ENCODE assay signal across 14 cellular contexts in the genomic region with DNA sequence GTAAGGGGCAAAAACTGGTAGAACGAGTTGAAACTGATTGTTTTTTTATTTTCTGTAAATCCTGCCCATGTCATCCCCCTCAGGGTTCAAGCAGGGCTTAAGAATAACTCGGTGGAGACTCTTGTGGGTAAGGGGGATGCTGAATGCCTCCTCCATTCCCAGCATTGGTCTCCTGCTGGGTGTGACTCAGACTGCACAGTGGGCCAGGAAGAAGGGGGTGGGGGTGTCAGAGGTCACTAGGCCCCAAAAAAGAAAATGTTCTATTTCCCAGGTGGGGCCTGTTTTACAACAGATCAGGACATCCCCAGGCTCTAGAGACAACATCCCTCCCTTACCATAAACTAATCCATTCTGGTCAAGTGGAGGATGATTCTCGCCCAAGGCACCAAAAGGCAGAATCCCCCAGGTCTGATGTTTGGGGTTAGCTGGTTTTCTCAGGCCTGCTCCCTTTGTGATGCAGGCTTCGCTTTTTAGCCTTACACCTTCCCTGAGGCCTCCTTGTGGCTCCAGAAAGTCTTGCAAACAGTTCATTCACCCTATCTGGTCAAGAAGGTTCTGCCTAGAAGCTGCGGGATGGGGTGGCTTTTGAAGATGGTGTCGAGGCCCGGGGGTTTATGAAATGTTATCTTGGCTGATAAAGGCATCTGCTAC. TPM values are rescaled to one million over a fixed set of nuclear protein-coding genes. Genes with fewer than 3 reads are reported as not detected.
DNase-seq lines count a peak whose midpoint lies in the region; ATAC-seq, FAIRE-seq and TF ChIP-seq lines count a peak whose summit lies in the region.
"Had no signal": no experiment of that assay in that cellular context is flagged by ENCODE, and none has a peak within 500 bp of the region (broad histone marks: within the 10 kb centered on the region; RNA-seq: fewer than 3 reads in every experiment).

No MANE protein-coding gene starts in this region.

- CTCF ChIA-PET in PC-3 (lab: Charles Lee), result interaction anchor here (0.7 to 2.5 kb wide), 5 partner anchors 76 to 107 kb away, joined by 3 to 21 read pairs (median 5); no protein-coding TSS in a partner anchor

- no peaks in the 10 kb centered on the region for H3K36me3 ChIP-seq in PC-3 (ENCODE audit: low read depth, low read length)

- no peak overlapping the region for H3K27ac ChIP-seq in PC-3 (ENCODE audit: low read length)
- H3K27ac ChIP-seq: dorsolateral prefrontal cortex had no signal

- no peaks in the 10 kb centered on the region for H3K9me3 ChIP-seq in PC-3 (ENCODE audit: low read length)

- H4K20me1 ChIP-seq in PC-3 (ENCODE audit: low read length), result no peaks in the 10 kb centered on the region

- no peak for TF ChIP-seq POLR2A in GM12892 (IDR thresholded peaks at IDR 0.05; ENCODE audit: low read depth, low read length)

- no peaks in the 10 kb centered on the region for H3K79me2 ChIP-seq in PC-3 (ENCODE audit: low read length)

- H3F3A ChIP-seq in PC-3 (ENCODE audit: low read length, unreplicated experiment), result no peaks in the 10 kb centered on the region

- no peak overlapping the region for H3K27ac Mint-ChIP-seq in osteocyte (ENCODE audit: unreplicated experiment)

- peaks cover 12% of the 10 kb centered on the region for H3K4me1 Mint-ChIP-seq in osteocyte (ENCODE audit: unreplicated experiment)

- peak; percentile 52 for TF ChIP-seq CTCF in PC-3 (conservative IDR thresholded peaks at IDR 0.05; ENCODE audit: low read depth, low read length)
- peak; percentile 44 for TF ChIP-seq CTCF in epithelial cell of proximal tubule (conservative IDR thresholded peaks at IDR 0.05; ENCODE audit: low read depth, low read length)
- TF ChIP-seq CTCF in osteocyte (IDR thresholded peaks at IDR 0.05), result peak; percentile 46

- H2AFZ ChIP-seq in PC-3 (ENCODE audit: low read length), result no peak overlapping the region

- FAIRE-seq in GM12892 (lab: Jason Lieb, UNC), result peak; percentile 66

- DNase-seq in GM12892 (ENCODE audit: insufficient read length), result no peak
- DNase-seq in PC-3, result peak; percentile 36
- DNase-seq in epithelial cell of proximal tubule (ENCODE audit: low read depth), result no peak
- no peak for DNase-seq in osteocyte (ENCODE audit: extremely low spot score, unreplicated experiment)
- DNase-seq in occipital lobe (lab: John Stamatoyannopoulos, UW), result no peak
- no peak for DNase-seq in putamen (ENCODE audit: low spot score)
- DNase-seq in activated naive CD4-positive, alpha-beta T cell (lab: John Stamatoyannopoulos, UW), result no peak
- DNase-seq: activated CD4-positive, CD25-positive, alpha-beta regulatory T cell; activated effector memory CD4-positive, alpha-beta T cell treated with Interleukin-2 at 50 U/mL for 16 hours; dorsolateral prefrontal cortex; GF-D8; naive thymus-derived CD8-positive, alpha-beta T cell; NCI-H1694 treated with DMSO at 0.1 percent for 48 hours; stimulated activated naive CD4-positive, alpha-beta T cell treated with Interleukin-2 at 50 U/mL for 16 hours had no signal

- H3K4me1 ChIP-seq in PC-3 (ENCODE audit: insufficient read depth, low read length), result peaks cover 11% of the 10 kb centered on the region

- no peaks in the 10 kb centered on the region for H3K9me2 ChIP-seq in PC-3 (replicated peaks; ENCODE audit: low read length)

- no peak overlapping the region for H3K4me2 ChIP-seq in PC-3 (ENCODE audit: low read length)

- no peak overlapping the region for H3K4me3 Mint-ChIP-seq in osteocyte (ENCODE audit: unreplicated experiment)
- H3K4me3 Mint-ChIP-seq: naive thymus-derived CD8-positive, alpha-beta T cell had no signal

- H3K27me3 ChIP-seq in PC-3 (ENCODE audit: low read length), result no peaks in the 10 kb centered on the region

- intact Hi-C loops in PC-3 (cut with micrococcal nuclease), result loop anchor here (1.0 kb wide), 1 partner anchor 106 kb away; no protein-coding TSS in a partner anchor

- peaks cover 2% of the 10 kb centered on the region for H3K27me3 Mint-ChIP-seq in osteocyte (ENCODE audit: unreplicated experiment)

- H3K4me3 ChIP-seq in PC-3 (ENCODE audit: low read length), result no peak overlapping the region
- H3K4me3 ChIP-seq in epithelial cell of proximal tubule (ENCODE audit: low read depth, low read length), result no peak overlapping the region
- H3K4me3 ChIP-seq: dorsolateral prefrontal cortex had no signal

- ATAC-seq in PC-3, result peak; percentile 63; the same call in 1 of the 2 replicates
- ATAC-seq: naive thymus-derived CD8-positive, alpha-beta T cell had no signal

- H3K9me3 Mint-ChIP-seq in osteocyte (ENCODE audit: unreplicated experiment), result no peaks in the 10 kb centered on the region
- H3K9me3 Mint-ChIP-seq: naive thymus-derived CD8-positive, alpha-beta T cell had no signal

- no peaks in the 10 kb centered on the region for H3K36me3 Mint-ChIP-seq in osteocyte (ENCODE audit: unreplicated experiment)
- H3K36me3 Mint-ChIP-seq: naive thymus-derived CD8-positive, alpha-beta T cell had no signal

- no peak overlapping the region for H3K9ac ChIP-seq in PC-3 (ENCODE audit: low read length)

- POLR2A ChIA-PET in PC-3 (lab: Charles Lee; ENCODE audit: unreplicated experiment), result no interaction called here

- BruUV-seq in PC-3 (replicated peaks; lab: Mats Ljungman, UMichigan), result no TSS peak

RNA-seq across cellular contexts. Expression of a gene that starts 10.7 kb away (rescaled TPM):
- polyA plus RNA-seq in GM12892 (2012; ENCODE audit: missing spikeins), result 0.28 TPM
- total RNA-seq in PC-3 (2014; rRNA removed), result 3.5 and 7.8 TPM in 2 replicates
- total RNA-seq in epithelial cell of proximal tubule, result 3.6 and 9.9 TPM in 2 replicates
- total RNA-seq in osteocyte, result not detected in 2 replicates
- total RNA-seq in occipital lobe, result not detected
- total RNA-seq: naive thymus-derived CD8-positive, alpha-beta T cell had no signal
- polyA plus RNA-seq: naive thymus-derived CD8-positive, alpha-beta T cell had no signal
